In the genomic region with DNA sequence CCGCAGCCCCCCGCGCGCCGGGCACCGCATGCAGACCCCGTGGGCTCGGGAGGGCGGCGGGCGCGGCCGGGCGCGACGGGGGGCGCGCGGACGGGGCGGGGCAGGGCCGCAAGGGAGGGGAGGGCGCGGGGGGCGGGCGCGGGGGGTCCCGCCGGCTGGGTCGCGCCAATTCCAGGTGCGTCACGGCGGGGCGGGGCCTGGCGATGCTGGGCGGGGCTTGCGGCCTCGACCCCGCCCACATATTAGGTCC, we compare ENCODE assay signal across 8 cellular contexts. TPM values are rescaled to one million over a fixed set of nuclear protein-coding genes. Genes with fewer than 3 reads are reported as not detected.
DNase-seq lines count a peak whose midpoint lies in the region; ATAC-seq and TF ChIP-seq lines count a peak whose summit lies in the region.

No MANE protein-coding gene starts in this region.

- H3K27ac ChIP-seq in CD4-positive, alpha-beta memory T cell (ENCODE audit: low read depth, low read length), result peak overlapping the region; percentile 72

- ATAC-seq in HG03432 (IDR thresholded peaks at IDR 0.05; ENCODE audit: unreplicated experiment) (no peak), HG03342 (IDR thresholded peaks at IDR 0.05; ENCODE audit: unreplicated experiment) (no peak), HG03159 (IDR thresholded peaks at IDR 0.05; ENCODE audit: unreplicated experiment) (no peak)

- H3K36me3 Mint-ChIP-seq in CD4-positive, alpha-beta memory T cell, result peaks cover 20 to 26% of the 10 kb centered on the region in 2 donors

- POLR2A ChIA-PET in CD4-positive, alpha-beta memory T cell (lab: Charles Lee; ENCODE audit: partially characterized antibody), result interaction anchor here (0.5 to 8.2 kb wide), 25 partner anchors 10 to 1141 kb away, joined by 3 to 145 read pairs (median 4); a partner anchor contains a TSS

- peaks cover 12 to 41% (median 26%) of the 10 kb centered on the region in 4 donors for H3K4me1 Mint-ChIP-seq in CD4-positive, alpha-beta memory T cell

- CTCF ChIA-PET in CD4-positive, alpha-beta memory T cell (lab: Charles Lee; ENCODE audit: partially characterized antibody), result interaction anchor here (0.9 to 6.0 kb wide), 6 partner anchors 10 to 177 kb away, joined by 4 to 42 read pairs (median 21); a partner anchor contains a TSS

- H3K9me3 ChIP-seq in CD4-positive, alpha-beta memory T cell (ENCODE audit: control insufficient read depth in 1 of 2, low read length in 2 of 2), result no peaks in the 10 kb centered on the region

- H3K4me1 ChIP-seq in CD4-positive, alpha-beta memory T cell (ENCODE audit: insufficient read depth, low read length), result peaks cover 14% of the 10 kb centered on the region

- DNase-seq in CD4-positive, alpha-beta memory T cell, result no peak
- DNase-seq in LNCaP clone FGC (ENCODE audit: low read depth) (no peak), iPS-NIHi7 (ENCODE audit: extremely low spot score) (peak; percentile 88)
- peak; percentile 85 for DNase-seq in activated gamma-delta T cell treated with anti-CD3 and anti-CD28 coated beads, Interleukin-2, amount 50 U/mL, for 16 hours (ENCODE audit: low read depth)
- DNase-seq in stimulated activated CD4-positive, alpha-beta T cell treated with anti-CD3 and anti-CD28 coated beads, TNF-alpha, amount 100 ng/mL, for 24 hours (ENCODE audit: low read depth in 3 of 3), result peak in 2 of 3 experiments; percentile 77

- peaks cover 8% of the 10 kb centered on the region for H3K36me3 ChIP-seq in CD4-positive, alpha-beta memory T cell (ENCODE audit: insufficient read depth, low read length)

- peak overlapping the region in 1 of 2 donors; percentile 72 for H3K4me3 ChIP-seq in CD4-positive, alpha-beta memory T cell (ENCODE audit: low read length in 2 of 2)
- H3K4me3 ChIP-seq in LNCaP clone FGC (ENCODE audit: low read depth, low read length), result peak overlapping the region; percentile 77

- H3K4me3 Mint-ChIP-seq in CD4-positive, alpha-beta memory T cell, result peak overlapping the region in 3 of 8 donors; percentile 76 to 83 (median 78)

- H3K9me3 Mint-ChIP-seq in CD4-positive, alpha-beta memory T cell, result peaks cover 0 to 6% (median 0%) of the 10 kb centered on the region in 8 donors

- intact Hi-C loops in CD4-positive, alpha-beta memory T cell (cut with micrococcal nuclease), result loop anchor here (1.0 to 10.0 kb wide), 5 partner anchors 16 to 347 kb away; a partner anchor contains a TSS

- TF ChIP-seq CTCF in LNCaP clone FGC (IDR thresholded peaks at IDR 0.05; ENCODE audit: control insufficient read depth, extremely low read depth, insufficient read depth), result no peak

- no peaks in the 10 kb centered on the region for H3K27me3 ChIP-seq in CD4-positive, alpha-beta memory T cell (ENCODE audit: insufficient read depth, low read length)

- H3K27me3 Mint-ChIP-seq in CD4-positive, alpha-beta memory T cell, result no peaks in the 10 kb centered on the region

- H3K27ac Mint-ChIP-seq in CD4-positive, alpha-beta memory T cell, result no peak overlapping the region

RNA-seq across cellular contexts. Expression of a gene that starts 0.2 kb away (rescaled TPM):
- total RNA-seq in CD4-positive, alpha-beta memory T cell, result 10 to 100 TPM; 98.9 to 99.5 TPM
- polyA plus RNA-seq in CD4-positive, alpha-beta memory T cell, result 10 to 100 TPM; 19.3 to 31.7 TPM

RNA-seq across cellular contexts. Expression of a gene that starts 15.5 kb away (rescaled TPM):
- total RNA-seq in CD4-positive, alpha-beta memory T cell, result 10 to 100 TPM; 18.8 TPM
- polyA plus RNA-seq in CD4-positive, alpha-beta memory T cell, result 10 to 100 TPM; 29.4 to 50.3 TPM

RNA-seq across cellular contexts. Expression of a gene that starts 32.4 kb away (rescaled TPM):
- total RNA-seq in CD4-positive, alpha-beta memory T cell, result 10 to 100 TPM; 48.7 to 53.9 TPM
- polyA plus RNA-seq in CD4-positive, alpha-beta memory T cell, result 1 to 10 TPM in 1 of 2 donors, under 1 TPM in 1; 0.93 to 5.9 TPM

Comparison
In these comparisons a context has a peak if more than half of its experiments do, and no peak if none do; other contexts are left out.
1. DNase-seq: peak in activated gamma-delta T cell treated with anti-CD3 and anti-CD28 coated beads, Interleukin-2, amount 50 U/mL, for 16 hours (single experiment), iPS-NIHi7 (single experiment) and stimulated activated CD4-positive, alpha-beta T cell treated with anti-CD3 and anti-CD28 coated beads, TNF-alpha, amount 100 ng/mL, for 24 hours (2 of 3); none in CD4-positive, alpha-beta memory T cell (0 of 5) and LNCaP clone FGC (single experiment).